Comparison of ENCODE assay signal across 9 cellular contexts in genomic region chrX:10722804-10723364, GRCh38.
DNase-seq lines count a peak whose midpoint lies in the region; ATAC-seq and TF ChIP-seq lines count a peak whose summit lies in the region.
"Had no signal": no experiment of that assay in that cellular context is flagged by ENCODE, and none has a peak within 500 bp of the region (broad histone marks: within the 10 kb centered on the region; RNA-seq: fewer than 3 reads in every experiment).

No MANE protein-coding gene starts in this region.

- no peaks in the 10 kb centered on the region for H4K20me1 ChIP-seq in PC-9 (ENCODE audit: insufficient read depth)

- DNase-seq in ACHN (peak; percentile 34), GDM1 (lab: John Stamatoyannopoulos, UW) (peak; percentile 1), PC-9 (peak in 1 of 2 experiments; percentile 37), immature natural killer cell (peak; percentile 9 to 16 (median 10))
- peak; percentile 23 to 33 for DNase-seq in stimulated activated CD4-positive, alpha-beta T cell treated with anti-CD3 and anti-CD28 coated beads, Interleukin-2, amount 100 ng/mL, for 24 hours

- H3K36me3 Mint-ChIP-seq in brain, result no peaks in the 10 kb centered on the region
- H3K36me3 Mint-ChIP-seq in immature natural killer cell, result no peaks in the 10 kb centered on the region
- H3K36me3 Mint-ChIP-seq: naive thymus-derived CD8-positive, alpha-beta T cell had no signal

- no peak overlapping the region for H3K4me2 ChIP-seq in PC-9

- no peaks in the 10 kb centered on the region for H3F3A ChIP-seq in PC-9 (ENCODE audit: insufficient read depth, low read depth)

- no peaks in the 10 kb centered on the region for H3K79me2 ChIP-seq in PC-9 (ENCODE audit: low read depth)

- CTCF ChIA-PET in PC-9 (lab: Charles Lee), result interaction anchor here (1.0 kb wide), 1 partner anchor 104 kb away, joined by 3 read pairs; no protein-coding TSS in a partner anchor

- H3K4me3 ChIP-seq in PC-9, result no peak overlapping the region

- peak overlapping the region in 1 of 5 experiments; percentile 75 for H3K27ac Mint-ChIP-seq in brain
- H3K27ac Mint-ChIP-seq in immature natural killer cell, result no peak overlapping the region
- H3K27ac Mint-ChIP-seq: naive thymus-derived CD8-positive, alpha-beta T cell had no signal

- H3K4me1 ChIP-seq in PC-9 (replicated peaks; ENCODE audit: insufficient read depth), result no peaks in the 10 kb centered on the region

- TF ChIP-seq CTCF in PC-9 (conservative IDR thresholded peaks at IDR 0.05) (peak; percentile 82), brain (conservative IDR thresholded peaks at IDR 0.05) (peak; percentile 74 to 79)

- no peaks in the 10 kb centered on the region for H3K36me3 ChIP-seq in PC-9 (ENCODE audit: low read depth)

- no TSS peak for BruUV-seq in PC-9 (replicated peaks; lab: Mats Ljungman, UMichigan)

- no peak overlapping the region for H3K27ac ChIP-seq in PC-9

- peaks cover 0 to 6% (median 4%) of the 10 kb centered on the region in 5 experiments for H3K9me3 Mint-ChIP-seq in brain
- H3K9me3 Mint-ChIP-seq in immature natural killer cell, result no peaks in the 10 kb centered on the region
- H3K9me3 Mint-ChIP-seq: naive thymus-derived CD8-positive, alpha-beta T cell had no signal

- H3K27me3 Mint-ChIP-seq in brain (peaks cover 5% of the 10 kb centered on the region), immature natural killer cell (ENCODE audit: low read depth in 3 of 3) (peaks cover 0 to 3% (median 0%) of the 10 kb centered on the region in 3 donors)
- H3K27me3 Mint-ChIP-seq: naive thymus-derived CD8-positive, alpha-beta T cell had no signal

- H3K4me1 Mint-ChIP-seq in brain (peaks cover 18% of the 10 kb centered on the region), immature natural killer cell (no peaks in the 10 kb centered on the region)
- H3K4me1 Mint-ChIP-seq: naive thymus-derived CD8-positive, alpha-beta T cell had no signal

- H3K9me3 ChIP-seq in PC-9 (ENCODE audit: insufficient read depth, low read depth), result no peaks in the 10 kb centered on the region

- H3K27me3 ChIP-seq in PC-9 (ENCODE audit: insufficient read depth, low read depth), result no peaks in the 10 kb centered on the region

- ATAC-seq in HG03097 (IDR thresholded peaks at IDR 0.05; ENCODE audit: low FRiP score, unreplicated experiment) (peak; percentile 70), HG02798 (IDR thresholded peaks at IDR 0.05; ENCODE audit: poor library complexity, unreplicated experiment) (no peak)
- ATAC-seq: naive thymus-derived CD8-positive, alpha-beta T cell had no signal

- in situ Hi-C loops in ACHN (cut with HindIII; ENCODE audit: low pct_ligation_motif_present, low pct_unique_long_range_greater_than_20kb, low sequenced_read_pairs), result no loop called here

- H2AFZ ChIP-seq in PC-9, result no peak overlapping the region

- POLR2A ChIA-PET in PC-9 (lab: Charles Lee; ENCODE audit: unreplicated experiment), result no interaction called here

- no peaks in the 10 kb centered on the region for H3K9me2 ChIP-seq in PC-9 (ENCODE audit: insufficient read depth)

- intact Hi-C loops in PC-9 (cut with micrococcal nuclease; ENCODE audit: unreplicated experiment), result loop anchor here (1.0 to 5.0 kb wide), 6 partner anchors 46 to 736 kb away; no protein-coding TSS in a partner anchor

- H3K4me3 Mint-ChIP-seq in brain (no peak overlapping the region), immature natural killer cell (no peak overlapping the region)
- H3K4me3 Mint-ChIP-seq: naive thymus-derived CD8-positive, alpha-beta T cell had no signal
